1 cellular context compared by ENCODE assay signal in genomic region chr1:2020310-2020655, GRCh38.
TF ChIP-seq lines count a peak whose summit lies in the region.

No MANE protein-coding gene starts in this region.

TF ChIP-seq in H1, 55 proteins besides CTCF, POLR2A, EP300 and RAD21:
- TF ChIP-seq SP1 (IDR thresholded peaks at IDR 0.05; ENCODE audit: low read depth, low read length) = no peak
- no peak for TF ChIP-seq NANOG (IDR thresholded peaks at IDR 0.05; ENCODE audit: insufficient read depth, low read depth, low read length, poor library complexity, severe bottlenecking)
- TF ChIP-seq HDAC2 (IDR thresholded peaks at IDR 0.05; ENCODE audit: borderline replicate concordance in 1 of 2, low read depth in 2 of 2, low read length in 2 of 2) = no peak
- TF ChIP-seq SIN3A (conservative IDR thresholded peaks at IDR 0.05 in 1 of 2, IDR thresholded peaks at IDR 0.05 in 1 of 2; ENCODE audit: low read depth in 1 of 2, low read length in 2 of 2) = no peak
- no peak for TF ChIP-seq KDM4A (IDR thresholded peaks at IDR 0.05; ENCODE audit: low read depth, low read length, severe bottlenecking)
- TF ChIP-seq TCF12 (IDR thresholded peaks at IDR 0.05; ENCODE audit: low read depth, low read length) = no peak
- TF ChIP-seq USF2 (IDR thresholded peaks at IDR 0.05; ENCODE audit: low read length) = no peak
- no peak for TF ChIP-seq CHD2 (IDR thresholded peaks at IDR 0.05; ENCODE audit: low read length)
- TF ChIP-seq SP4 (IDR thresholded peaks at IDR 0.05; ENCODE audit: low read length) = no peak
TF ChIP-seq in H1: peak in this region for 0.
